9 cellular contexts compared by ENCODE assay signal in the genomic region with DNA sequence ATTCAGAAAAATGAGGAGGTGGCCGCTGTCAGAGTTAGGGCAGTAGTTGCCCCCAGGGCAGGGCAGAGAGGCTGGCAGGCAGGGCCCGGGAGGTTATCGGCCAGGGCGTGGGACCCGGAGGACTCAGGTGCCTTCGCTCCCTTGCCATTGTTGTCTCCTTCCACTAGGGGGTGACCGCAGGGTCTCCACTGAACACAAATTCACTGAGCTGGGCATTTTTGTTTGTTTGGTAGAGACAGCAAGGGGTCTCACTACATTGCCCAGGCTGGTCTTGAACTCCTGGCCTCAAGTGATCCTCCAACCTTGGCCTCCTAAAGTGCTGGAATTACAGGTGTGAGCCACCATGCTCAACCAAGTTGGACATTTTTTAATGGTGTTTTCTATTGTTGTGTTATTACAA. TPM values are rescaled to one million over a fixed set of nuclear protein-coding genes. Genes with fewer than 3 reads are reported as not detected.
DNase-seq lines count a peak whose midpoint lies in the region; ATAC-seq lines count a peak whose summit lies in the region.
"Had no signal": no experiment of that assay in that cellular context is flagged by ENCODE, and none has a peak within 500 bp of the region (broad histone marks: within the 10 kb centered on the region; RNA-seq: fewer than 3 reads in every experiment).

No MANE protein-coding gene starts in this region.

- H3K36me3 Mint-ChIP-seq in stimulated activated effector memory CD8-positive, alpha-beta T cell treated with anti-CD3 and anti-CD28 coated beads, Interleukin-12 subunit alpha, Interleukin-12 subunit beta, amount 100 ng/mL, for 72 hours: peaks cover 87% of the 10 kb centered on the region

- H3K4me3 Mint-ChIP-seq in stimulated activated effector memory CD8-positive, alpha-beta T cell treated with anti-CD3 and anti-CD28 coated beads, Interleukin-12 subunit alpha, Interleukin-12 subunit beta, amount 100 ng/mL, for 72 hours: no peak overlapping the region

- peak overlapping the region; percentile 67 for H3K27ac Mint-ChIP-seq in stimulated activated effector memory CD8-positive, alpha-beta T cell treated with anti-CD3 and anti-CD28 coated beads, Interleukin-12 subunit alpha, Interleukin-12 subunit beta, amount 100 ng/mL, for 72 hours

- peaks cover 34% of the 10 kb centered on the region for H3K4me1 Mint-ChIP-seq in stimulated activated effector memory CD8-positive, alpha-beta T cell treated with anti-CD3 and anti-CD28 coated beads, Interleukin-12 subunit alpha, Interleukin-12 subunit beta, amount 100 ng/mL, for 72 hours

- ATAC-seq in stimulated activated effector memory CD8-positive, alpha-beta T cell treated with anti-CD3 and anti-CD28 coated beads, Interleukin-12 subunit alpha, Interleukin-12 subunit beta, amount 100 ng/mL, for 72 hours: no peak

- DNase-seq in activated CD4-positive, alpha-beta T cell treated with anti-CD3 and anti-CD28 coated beads for 48 hours: peak; percentile 31
- DNase-seq in activated CD4-positive, alpha-beta T cell treated with anti-CD3 and anti-CD28 coated beads, Interleukin-2, amount 50 U/mL, for 4 hours: no peak
- DNase-seq in NAMALWA (ENCODE audit: low spot score) (peak; percentile 83), dermis blood vessel endothelial cell (peak; percentile 64), NOMO-1 treated with DMSO at 0.1 percent for 48 hours (lab: John Stamatoyannopoulos, UW; ENCODE audit: unreplicated experiment) (no peak), amygdala (lab: John Stamatoyannopoulos, UW) (no peak), occipital lobe (lab: John Stamatoyannopoulos, UW) (no peak)
- DNase-seq in stimulated activated effector memory CD8-positive, alpha-beta T cell treated with anti-CD3 and anti-CD28 coated beads, Interleukin-12 subunit alpha, Interleukin-12 subunit beta, amount 100 ng/mL, for 72 hours (ENCODE audit: low spot score in 2 of 2): no peak
- DNase-seq: foreskin melanocyte had no signal

- H3K9me3 Mint-ChIP-seq in stimulated activated effector memory CD8-positive, alpha-beta T cell treated with anti-CD3 and anti-CD28 coated beads, Interleukin-12 subunit alpha, Interleukin-12 subunit beta, amount 100 ng/mL, for 72 hours: no peaks in the 10 kb centered on the region

RNA-seq across cellular contexts. Expression of a gene that starts 25.1 kb away (rescaled TPM):
- total RNA-seq in dermis blood vessel endothelial cell: 47.6 and 64.1 TPM in 2 replicates
- 56.9 TPM for total RNA-seq in occipital lobe

RNA-seq across cellular contexts. Expression of a gene that starts 32.6 kb away (rescaled TPM):
- total RNA-seq in dermis blood vessel endothelial cell: 14.3 and 18.0 TPM in 2 replicates
- 19.0 TPM for total RNA-seq in occipital lobe

Comparison
In these comparisons a context has a peak if more than half of its experiments do, and no peak if none do; other contexts are left out.
1. DNase-seq: peak in activated CD4-positive, alpha-beta T cell treated with anti-CD3 and anti-CD28 coated beads for 48 hours (single experiment), NAMALWA (single experiment) and dermis blood vessel endothelial cell (single experiment); none in activated CD4-positive, alpha-beta T cell treated with anti-CD3 and anti-CD28 coated beads, Interleukin-2, amount 50 U/mL, for 4 hours (0 of 2), stimulated activated effector memory CD8-positive, alpha-beta T cell treated with anti-CD3 and anti-CD28 coated beads, Interleukin-12 subunit alpha, Interleukin-12 subunit beta, amount 100 ng/mL, for 72 hours (0 of 2), NOMO-1 treated with DMSO at 0.1 percent for 48 hours (single experiment), amygdala (0 of 56) and occipital lobe (single experiment).